Comparison of ENCODE assay signal across 7 cellular contexts in genomic region chr12:6778212-6778570, GRCh38. TPM values are rescaled to one million over a fixed set of nuclear protein-coding genes. Genes with fewer than 3 reads are reported as not detected.
DNase-seq lines count a peak whose midpoint lies in the region; ATAC-seq and TF ChIP-seq lines count a peak whose summit lies in the region.

No MANE protein-coding gene starts in this region.

- H3K4me3 ChIP-seq in SU-DHL-6 (ENCODE audit: insufficient read depth, low read length, poor library complexity, severe bottlenecking): no peak overlapping the region
- peak overlapping the region; percentile 20 to 34 for H3K4me3 ChIP-seq in prostate gland

- peak overlapping the region; percentile 84 for H2AFZ ChIP-seq in SU-DHL-6 (ENCODE audit: low read depth, low read length, severe bottlenecking)

- no peaks in the 10 kb centered on the region for H3F3A ChIP-seq in SU-DHL-6 (ENCODE audit: insufficient read depth)

- H3K4me2 ChIP-seq in SU-DHL-6 (ENCODE audit: low read depth, low read length, poor library complexity, severe bottlenecking): peak overlapping the region; percentile 76

- no peaks in the 10 kb centered on the region for H3K9me2 ChIP-seq in SU-DHL-6 (replicated peaks; ENCODE audit: insufficient read depth, low read length)

- TF ChIP-seq CTCF in SU-DHL-6 (IDR thresholded peaks at IDR 0.05; ENCODE audit: insufficient read depth, low read length, poor library complexity, severe bottlenecking): no peak
- no peak for TF ChIP-seq CTCF in foreskin keratinocyte (conservative IDR thresholded peaks at IDR 0.05)
- no peak for TF ChIP-seq CTCF in prostate gland (IDR thresholded peaks at IDR 0.05)

- H3K36me3 ChIP-seq in SU-DHL-6 (ENCODE audit: low read length) (no peaks in the 10 kb centered on the region), prostate gland (no peaks in the 10 kb centered on the region)

- peak overlapping the region; percentile 47 for H3K9ac ChIP-seq in SU-DHL-6 (ENCODE audit: low read length)

- H3K4me1 ChIP-seq in foreskin keratinocyte (no peaks in the 10 kb centered on the region), prostate gland (replicated peaks) (peaks cover 2% of the 10 kb centered on the region)

- no peak for TF ChIP-seq POLR2A in prostate gland (IDR thresholded peaks at IDR 0.05)

- DNase-seq in foreskin keratinocyte: no peak
- no peak for DNase-seq in prostate gland (ENCODE audit: low spot score)
- no peak for DNase-seq in GDM1 (lab: John Stamatoyannopoulos, UW)

- H3K27me3 ChIP-seq in SU-DHL-6 (ENCODE audit: low read length): no peaks in the 10 kb centered on the region
- H3K27me3 ChIP-seq in foreskin keratinocyte: peaks cover 27% of the 10 kb centered on the region
- H3K27me3 ChIP-seq in prostate gland (replicated peaks; ENCODE audit: insufficient read depth): no peaks in the 10 kb centered on the region

- peak; percentile 20 for ATAC-seq in GM21528 (IDR thresholded peaks at IDR 0.05; ENCODE audit: low FRiP score, unreplicated experiment)
- peak; percentile 25 for ATAC-seq in foreskin keratinocyte
- no peak for ATAC-seq in GM21723 (IDR thresholded peaks at IDR 0.05; ENCODE audit: unreplicated experiment)
- no peak for ATAC-seq in HG03565 (IDR thresholded peaks at IDR 0.05; ENCODE audit: unreplicated experiment)

- H3K27ac ChIP-seq in SU-DHL-6 (ENCODE audit: low read depth, low read length): no peak overlapping the region
- no peak overlapping the region for H3K27ac ChIP-seq in foreskin keratinocyte
- peak overlapping the region; percentile 89 to 92 for H3K27ac ChIP-seq in prostate gland

- H3K9me3 ChIP-seq in SU-DHL-6 (ENCODE audit: insufficient read depth, low read length): no peaks in the 10 kb centered on the region
- no peaks in the 10 kb centered on the region for H3K9me3 ChIP-seq in prostate gland

- no peaks in the 10 kb centered on the region for H3K79me2 ChIP-seq in SU-DHL-6 (ENCODE audit: insufficient read depth, low read length)

- WGBS in prostate gland: 22% methylated on average over 14 of the region's 14 CpGs

- intact Hi-C loops in prostate gland (cut with DNase I): loop anchor here (2.0 to 5.0 kb wide), 3 partner anchors 25 to 161 kb away; partner anchors contain the start of gene MLF2

- no peaks in the 10 kb centered on the region for H4K20me1 ChIP-seq in SU-DHL-6 (ENCODE audit: low read depth, low read length)

RNA-seq across cellular contexts. Expression of gene LAG3, which starts 5.9 kb away (rescaled TPM):
- total RNA-seq in foreskin keratinocyte: 0.07 and 0.24 TPM in 2 replicates
- 0.12 and 0.20 TPM in 2 replicates for polyA plus RNA-seq in foreskin keratinocyte
- 10 to 100 TPM in 1 of 2 donors, under 1 TPM in 1; 0.73 to 13.1 TPM for total RNA-seq in prostate gland

RNA-seq across cellular contexts. Expression of gene CD4, which starts 11.1 kb away (rescaled TPM):
- total RNA-seq in foreskin keratinocyte: not detected in 2 replicates
- 0.02 TPM in 1 of 2 replicates, not detected in the other for polyA plus RNA-seq in foreskin keratinocyte
- 1 to 10 TPM; 1.6 to 8.6 TPM for total RNA-seq in prostate gland

RNA-seq across cellular contexts. Expression of gene PTMS, which starts 12.0 kb away (rescaled TPM):
- 119 and 129 TPM in 2 replicates for total RNA-seq in foreskin keratinocyte
- polyA plus RNA-seq in foreskin keratinocyte: 390 and 426 TPM in 2 replicates
- 100 to 1,000 TPM; 285 to 339 TPM for total RNA-seq in prostate gland

RNA-seq across cellular contexts. Expression of gene MLF2, which starts 25.2 kb away (rescaled TPM):
- 180 and 181 TPM in 2 replicates for total RNA-seq in foreskin keratinocyte
- polyA plus RNA-seq in foreskin keratinocyte: 285 and 297 TPM in 2 replicates
- total RNA-seq in prostate gland: 100 to 1,000 TPM; 267 to 282 TPM

RNA-seq across cellular contexts. Expression of gene GPR162, which starts 43.4 kb away (rescaled TPM):
- total RNA-seq in foreskin keratinocyte (0.14 and 0.21 TPM in 2 replicates), prostate gland (1 to 10 TPM; 4.3 to 4.4 TPM)
- 0.13 and 0.24 TPM in 2 replicates for polyA plus RNA-seq in foreskin keratinocyte

Comparison
In these comparisons a context has a peak if more than half of its experiments do, and no peak if none do; other contexts are left out.
1. ATAC-seq: peak in GM21528 (single experiment) and foreskin keratinocyte (single experiment); none in GM21723 (single experiment) and HG03565 (single experiment).
2. H3K27ac ChIP-seq: peak in prostate gland (2 of 2); none in SU-DHL-6 (single experiment) and foreskin keratinocyte (single experiment).